ENCODE assay signal across 1 cellular context in genomic region chr15:32585844-32586243, GRCh38. TPM values are rescaled to one million over a fixed set of nuclear protein-coding genes. Genes with fewer than 3 reads are reported as not detected.
"Had no signal": no experiment of that assay in that cellular context is flagged by ENCODE, and none has a peak within 500 bp of the region (broad histone marks: within the 10 kb centered on the region; RNA-seq: fewer than 3 reads in every experiment).

No MANE protein-coding gene starts in this region.

RNA-seq across cellular contexts. Expression of gene SCG5, which starts 55.7 kb away (rescaled TPM):
- total RNA-seq: suprapubic skin had no signal
